ENCODE assay signal across 30 cellular contexts in the genomic region with DNA sequence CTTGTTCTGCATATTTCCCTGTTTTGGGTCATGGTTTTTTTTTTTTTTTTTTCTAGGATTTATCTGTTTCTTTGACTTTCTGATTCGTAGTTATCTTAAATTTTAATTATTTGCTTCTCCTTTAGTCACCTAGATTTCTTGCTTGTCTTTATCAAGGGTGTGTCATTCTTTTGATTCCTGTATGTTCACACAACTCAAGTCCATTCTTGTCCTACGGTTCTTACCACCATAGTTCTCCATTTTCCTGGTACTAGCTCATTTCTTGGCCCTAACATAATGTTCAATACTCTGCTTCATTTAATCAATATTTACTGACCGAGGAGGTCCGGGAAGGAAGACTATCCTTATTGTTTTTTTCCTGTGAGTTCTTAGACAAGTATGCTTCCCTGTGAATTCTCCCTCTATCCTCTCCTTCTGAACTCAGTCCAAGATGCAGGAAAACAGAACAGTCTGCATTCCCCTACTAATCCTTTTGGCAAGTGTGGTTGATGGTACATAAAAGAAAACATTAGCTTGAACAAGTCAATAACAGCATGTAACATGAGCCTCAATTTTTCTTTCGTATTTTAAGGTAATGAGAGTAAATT.
"Had no signal": no experiment of that assay in that cellular context is flagged by ENCODE, and none has a peak within 500 bp of the region (broad histone marks: within the 10 kb centered on the region; RNA-seq: fewer than 3 reads in every experiment).

No MANE protein-coding gene starts in this region.

- H3K27ac ChIP-seq: colonic mucosa, gastroesophageal sphincter, heart right ventricle, neutrophil, pancreas, right atrium auricular region, stomach, thyroid gland, vagina had no signal

- H3K36me3 ChIP-seq: colonic mucosa, gastroesophageal sphincter, heart right ventricle, neutrophil, pancreas, right atrium auricular region, stomach, thyroid gland, vagina had no signal

- H3K9me3 ChIP-seq: colonic mucosa, gastroesophageal sphincter, neutrophil, pancreas, stomach, thyroid gland, vagina had no signal

- H3K4me1 ChIP-seq: colonic mucosa, gastroesophageal sphincter, heart right ventricle, pancreas, right atrium auricular region, stomach, thyroid gland, vagina had no signal

- H3K27me3 ChIP-seq: colonic mucosa, gastroesophageal sphincter, heart right ventricle, neutrophil, pancreas, right atrium auricular region, stomach, thyroid gland, vagina had no signal

- H3K4me1 Mint-ChIP-seq: endodermal cell; naive B cell; neural crest cell; stimulated activated effector memory CD8-positive, alpha-beta T cell treated with anti-CD3 and anti-CD28 coated beads, Interleukin-12 subunit alpha, Interleukin-12 subunit beta, amount 100 ng/mL, for 72 hours had no signal

- H3K9me3 Mint-ChIP-seq: endodermal cell had no signal

- ATAC-seq: gastroesophageal sphincter; heart right ventricle; left lobe of liver; mucosa of descending colon; natural killer cell treated with Interleukin-12 subunit alpha and Interleukin-12 subunit beta and Interleukin-15 and Interleukin-18, amount 100 ng/mL, for 72 hours; pancreas; sciatic nerve; stimulated activated effector memory CD8-positive, alpha-beta T cell treated with anti-CD3 and anti-CD28 coated beads, Interleukin-12 subunit alpha, Interleukin-12 subunit beta, amount 100 ng/mL, for 72 hours had no signal

- H3K36me3 Mint-ChIP-seq: mesothelial cell of epicardium; naive B cell; natural killer cell treated with Interleukin-12 subunit alpha and Interleukin-12 subunit beta and Interleukin-15 and Interleukin-18, amount 100 ng/mL, for 72 hours; stimulated activated effector memory CD8-positive, alpha-beta T cell treated with anti-CD3 and anti-CD28 coated beads, Interleukin-12 subunit alpha, Interleukin-12 subunit beta, amount 100 ng/mL, for 72 hours had no signal

- H3K27me3 Mint-ChIP-seq: dendritic cell treated with granulocyte-macrophage colony-stimulating factor and Interleukin-4, amounts not matched to agents 40 ng/mL and 50 ng/mL, for 4 days; naive B cell; natural killer cell treated with Interleukin-12 subunit alpha and Interleukin-12 subunit beta and Interleukin-15 and Interleukin-18, amount 100 ng/mL, for 72 hours had no signal

- H3K4me3 ChIP-seq: colonic mucosa, gastroesophageal sphincter, heart right ventricle, lung, mucosa of descending colon, pancreas, right atrium auricular region, stomach, thyroid gland, vagina had no signal

- DNase-seq: colonic mucosa; effector CD8-positive, alpha-beta T cell; endodermal cell; erythroblast; foreskin fibroblast; heart right ventricle; hypothalamus; kidney; mesenchymal stem cell; mucosa of descending colon; naive B cell; pancreas; stimulated activated CD4-positive, alpha-beta T cell treated with anti-CD3 and anti-CD28 coated beads, Interleukin-2, amount 100 ng/mL, for 24 hours; stimulated activated CD4-positive, alpha-beta T cell treated with anti-CD3 and anti-CD28 coated beads, Interleukin-4, amount 100 ng/mL, for 24 hours; stimulated activated naive CD4-positive, alpha-beta T cell treated with Interleukin-2 at 50 U/mL for 16 hours; stomach; thyroid gland; trophoblast cell had no signal

- H3K4me3 Mint-ChIP-seq: dendritic cell treated with granulocyte-macrophage colony-stimulating factor and Interleukin-4, amounts not matched to agents 40 ng/mL and 50 ng/mL, for 4 days; endodermal cell; mesothelial cell of epicardium; naive B cell; natural killer cell treated with Interleukin-12 subunit alpha and Interleukin-12 subunit beta and Interleukin-15 and Interleukin-18, amount 100 ng/mL, for 72 hours; neural crest cell; stimulated activated effector memory CD8-positive, alpha-beta T cell treated with anti-CD3 and anti-CD28 coated beads, Interleukin-12 subunit alpha, Interleukin-12 subunit beta, amount 100 ng/mL, for 72 hours had no signal

- H3K27ac Mint-ChIP-seq: dendritic cell treated with granulocyte-macrophage colony-stimulating factor and Interleukin-4, amounts not matched to agents 40 ng/mL and 50 ng/mL, for 4 days; endodermal cell; mesothelial cell of epicardium; naive B cell; natural killer cell treated with Interleukin-12 subunit alpha and Interleukin-12 subunit beta and Interleukin-15 and Interleukin-18, amount 100 ng/mL, for 72 hours; stimulated activated effector memory CD8-positive, alpha-beta T cell treated with anti-CD3 and anti-CD28 coated beads, Interleukin-12 subunit alpha, Interleukin-12 subunit beta, amount 100 ng/mL, for 72 hours had no signal
